Comparison of ENCODE assay signal across 1 cellular context in the genomic region with DNA sequence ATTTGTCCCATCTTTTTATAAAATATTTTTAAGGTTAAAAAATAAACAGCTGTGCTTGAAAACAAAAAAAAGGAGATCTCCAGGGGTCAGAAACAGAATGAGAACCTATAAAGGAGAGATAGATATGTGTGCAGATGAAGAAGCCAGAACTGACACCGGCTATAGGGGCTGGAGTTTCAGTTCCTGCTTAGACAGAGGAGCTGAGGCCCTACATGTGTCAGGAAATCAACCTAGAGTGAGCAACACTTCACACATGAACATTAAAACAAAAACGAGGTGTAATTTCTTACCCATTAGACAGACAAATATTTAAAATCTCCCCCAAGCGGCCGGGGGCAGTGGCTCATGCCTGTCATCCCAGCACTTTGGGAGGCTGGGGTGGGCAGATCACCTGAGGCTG.
TF ChIP-seq lines count a peak whose summit lies in the region.

No MANE protein-coding gene starts in this region.

TF ChIP-seq in WTC11, 78 proteins besides CTCF, POLR2A, EP300 and RAD21 (continued from another document):
- TF ChIP-seq STAT6 (CRISPR knock-in tag; conservative IDR thresholded peaks at IDR 0.05; ENCODE audit: low read depth) (no peak), NR2C2 (CRISPR knock-in tag; IDR thresholded peaks at IDR 0.05) (no peak), FOXK1 (CRISPR knock-in tag; IDR thresholded peaks at IDR 0.05) (no peak), ZNF423 (CRISPR knock-in tag; IDR thresholded peaks at IDR 0.05) (no peak), GRHL2 (CRISPR knock-in tag; IDR thresholded peaks at IDR 0.05; ENCODE audit: insufficient replicate concordance, severe bottlenecking) (no peak), ZNF416 (CRISPR knock-in tag; IDR thresholded peaks at IDR 0.05) (no peak), RORB (CRISPR knock-in tag; IDR thresholded peaks at IDR 0.05) (no peak), CDX4 (CRISPR knock-in tag; IDR thresholded peaks at IDR 0.05; ENCODE audit: borderline replicate concordance) (no peak), HMGA2 (CRISPR knock-in tag; IDR thresholded peaks at IDR 0.05) (no peak), TEAD4 (CRISPR knock-in tag; IDR thresholded peaks at IDR 0.05) (no peak), JAZF1 (CRISPR knock-in tag; IDR thresholded peaks at IDR 0.05) (no peak), SP1 (CRISPR knock-in tag; conservative IDR thresholded peaks at IDR 0.05) (no peak)
- TF ChIP-seq, protein P1, sequence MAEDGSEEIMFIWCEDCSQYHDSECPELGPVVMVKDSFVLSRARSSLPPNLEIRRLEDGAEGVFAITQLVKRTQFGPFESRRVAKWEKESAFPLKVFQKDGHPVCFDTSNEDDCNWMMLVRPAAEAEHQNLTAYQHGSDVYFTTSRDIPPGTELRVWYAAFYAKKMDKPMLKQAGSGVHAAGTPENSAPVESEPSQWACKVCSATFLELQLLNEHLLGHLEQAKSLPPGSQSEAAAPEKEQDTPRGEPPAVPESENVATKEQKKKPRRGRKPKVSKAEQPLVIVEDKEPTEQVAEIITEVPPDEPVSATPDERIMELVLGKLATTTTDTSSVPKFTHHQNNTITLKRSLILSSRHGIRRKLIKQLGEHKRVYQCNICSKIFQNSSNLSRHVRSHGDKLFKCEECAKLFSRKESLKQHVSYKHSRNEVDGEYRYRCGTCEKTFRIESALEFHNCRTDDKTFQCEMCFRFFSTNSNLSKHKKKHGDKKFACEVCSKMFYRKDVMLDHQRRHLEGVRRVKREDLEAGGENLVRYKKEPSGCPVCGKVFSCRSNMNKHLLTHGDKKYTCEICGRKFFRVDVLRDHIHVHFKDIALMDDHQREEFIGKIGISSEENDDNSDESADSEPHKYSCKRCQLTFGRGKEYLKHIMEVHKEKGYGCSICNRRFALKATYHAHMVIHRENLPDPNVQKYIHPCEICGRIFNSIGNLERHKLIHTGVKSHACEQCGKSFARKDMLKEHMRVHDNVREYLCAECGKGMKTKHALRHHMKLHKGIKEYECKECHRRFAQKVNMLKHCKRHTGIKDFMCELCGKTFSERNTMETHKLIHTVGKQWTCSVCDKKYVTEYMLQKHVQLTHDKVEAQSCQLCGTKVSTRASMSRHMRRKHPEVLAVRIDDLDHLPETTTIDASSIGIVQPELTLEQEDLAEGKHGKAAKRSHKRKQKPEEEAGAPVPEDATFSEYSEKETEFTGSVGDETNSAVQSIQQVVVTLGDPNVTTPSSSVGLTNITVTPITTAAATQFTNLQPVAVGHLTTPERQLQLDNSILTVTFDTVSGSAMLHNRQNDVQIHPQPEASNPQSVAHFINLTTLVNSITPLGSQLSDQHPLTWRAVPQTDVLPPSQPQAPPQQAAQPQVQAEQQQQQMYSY (CRISPR knock-in tag; IDR thresholded peaks at IDR 0.05) = no peak
- TF ChIP-seq, protein P2, sequence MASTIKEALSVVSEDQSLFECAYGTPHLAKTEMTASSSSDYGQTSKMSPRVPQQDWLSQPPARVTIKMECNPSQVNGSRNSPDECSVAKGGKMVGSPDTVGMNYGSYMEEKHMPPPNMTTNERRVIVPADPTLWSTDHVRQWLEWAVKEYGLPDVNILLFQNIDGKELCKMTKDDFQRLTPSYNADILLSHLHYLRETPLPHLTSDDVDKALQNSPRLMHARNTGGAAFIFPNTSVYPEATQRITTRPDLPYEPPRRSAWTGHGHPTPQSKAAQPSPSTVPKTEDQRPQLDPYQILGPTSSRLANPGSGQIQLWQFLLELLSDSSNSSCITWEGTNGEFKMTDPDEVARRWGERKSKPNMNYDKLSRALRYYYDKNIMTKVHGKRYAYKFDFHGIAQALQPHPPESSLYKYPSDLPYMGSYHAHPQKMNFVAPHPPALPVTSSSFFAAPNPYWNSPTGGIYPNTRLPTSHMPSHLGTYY (CRISPR knock-in tag; IDR thresholded peaks at IDR 0.05) = no peak
